8 cellular contexts compared by ENCODE assay signal in genomic region chr6:26216015-26216885, GRCh38.
DNase-seq lines count a peak whose midpoint lies in the region; ATAC-seq and TF ChIP-seq lines count a peak whose summit lies in the region.

No MANE protein-coding gene starts in this region.

- no peaks in the 10 kb centered on the region for H3K79me2 ChIP-seq in fibroblast of lung (ENCODE audit: control insufficient read depth, insufficient read depth, low read length)

- H3K36me3 ChIP-seq in fibroblast of lung (ENCODE audit: control insufficient read depth, insufficient read depth, low read length) (no peaks in the 10 kb centered on the region), testis (ENCODE audit: low read depth, missing control alignments) (no peaks in the 10 kb centered on the region)

- H3K9me3 ChIP-seq in fibroblast of lung (ENCODE audit: control insufficient read depth, insufficient read depth, low read depth, low read length) (no peaks in the 10 kb centered on the region), testis (no peaks in the 10 kb centered on the region)

- H3K27ac Mint-ChIP-seq in activated T-cell treated with anti-CD3 and anti-CD28 coated beads, Interleukin-2, amount 50 U/mL, for 72 hours, result no peak overlapping the region

- no peaks in the 10 kb centered on the region for H3K27me3 ChIP-seq in fibroblast of lung (ENCODE audit: control insufficient read depth, insufficient read depth, low read length)
- H3K27me3 ChIP-seq in testis, result no peaks in the 10 kb centered on the region

- peaks cover 0 to 1% of the 10 kb centered on the region in 2 donors for H3K36me3 Mint-ChIP-seq in activated T-cell treated with anti-CD3 and anti-CD28 coated beads, Interleukin-2, amount 50 U/mL, for 72 hours (ENCODE audit: insufficient read depth in 2 of 2)

- peak; percentile 88 for TF ChIP-seq POLR2A in testis (IDR thresholded peaks at IDR 0.05)

- peak; percentile 100 for DNase-seq in DMS114 treated with DMSO at 0.1 percent for 48 hours (lab: John Stamatoyannopoulos, UW; ENCODE audit: unreplicated experiment)
- DNase-seq in HUDEP-2 (lab: John Stamatoyannopoulos, UW; ENCODE audit: unreplicated experiment in 76 of 76), result peak in 71 of 76 experiments; percentile 82 to 100 (median 94)
- DNase-seq in OCI-M2 (lab: John Stamatoyannopoulos, UW; ENCODE audit: unreplicated experiment), result peak; percentile 98
- peak; percentile 90 to 91 for DNase-seq in activated T-cell treated with anti-CD3 and anti-CD28 coated beads, Interleukin-2, amount 50 U/mL, for 72 hours
- DNase-seq in fibroblast of lung (ENCODE audit: low read depth in 2 of 2), result peak; percentile 98 to 100
- peak; percentile 64 for DNase-seq in myocyte (ENCODE audit: low read depth)
- DNase-seq in testis, result peak; percentile 89

- H3K4me1 Mint-ChIP-seq in activated T-cell treated with anti-CD3 and anti-CD28 coated beads, Interleukin-2, amount 50 U/mL, for 72 hours (ENCODE audit: low read depth), result peaks cover 15% of the 10 kb centered on the region

- no peak overlapping the region for H3K4me3 Mint-ChIP-seq in activated T-cell treated with anti-CD3 and anti-CD28 coated beads, Interleukin-2, amount 50 U/mL, for 72 hours

- H3K27ac ChIP-seq in fibroblast of lung (ENCODE audit: insufficient read depth, low read length) (peak overlapping the region; percentile 87), testis (peak overlapping the region; percentile 83 to 93)

- intact Hi-C loops in testis (cut with DNase I; ENCODE audit: low total_unique reads), result no loop called here

- peak overlapping the region; percentile 43 to 86 (median 68) for H3K4me3 ChIP-seq in fibroblast of lung (replicated peaks in 1 of 4; ENCODE audit: control extremely low read depth in 1 of 4, insufficient read depth in 1 of 4, low read depth in 3 of 4, low read length in 4 of 4)
- peak overlapping the region; percentile 50 to 57 for H3K4me3 ChIP-seq in testis

- H3K4me1 ChIP-seq in fibroblast of lung (ENCODE audit: control insufficient read depth, extremely low read depth, insufficient read depth, low read length) (peaks cover 2% of the 10 kb centered on the region), testis (peaks cover 6% of the 10 kb centered on the region)

- WGBS in testis, 2 donors, result 1 to 2% methylated on average over 41 of the region's 41 CpGs

- H3K9me3 Mint-ChIP-seq in activated T-cell treated with anti-CD3 and anti-CD28 coated beads, Interleukin-2, amount 50 U/mL, for 72 hours, result no peaks in the 10 kb centered on the region

- H3K4me2 ChIP-seq in fibroblast of lung (ENCODE audit: extremely low read depth, insufficient read depth, low read length), result peak overlapping the region; percentile 94

- H3K9ac ChIP-seq in fibroblast of lung (ENCODE audit: insufficient read depth, low read length), result peak overlapping the region; percentile 39

- H2AFZ ChIP-seq in fibroblast of lung (ENCODE audit: low read length), result peak overlapping the region; percentile 20

- no peaks in the 10 kb centered on the region for H4K20me1 ChIP-seq in fibroblast of lung (ENCODE audit: control insufficient read depth, extremely low read depth, insufficient read depth, low read length)

- no peak for TF ChIP-seq CTCF in fibroblast of lung (conservative IDR thresholded peaks at IDR 0.05 in 1 of 2, IDR thresholded peaks at IDR 0.05 in 1 of 2; ENCODE audit: low read depth in 1 of 2, low read length in 2 of 2)
- no peak for TF ChIP-seq CTCF in testis (IDR thresholded peaks at IDR 0.05)

- ATAC-seq in GM21423 (IDR thresholded peaks at IDR 0.05; ENCODE audit: unreplicated experiment), result peak; percentile 73
- ATAC-seq in activated T-cell treated with anti-CD3 and anti-CD28 coated beads, Interleukin-2, amount 50 U/mL, for 72 hours (replicated peaks in 1 of 2), result peak; percentile 67 to 70

- H3K27me3 Mint-ChIP-seq in activated T-cell treated with anti-CD3 and anti-CD28 coated beads, Interleukin-2, amount 50 U/mL, for 72 hours (ENCODE audit: low read depth), result no peaks in the 10 kb centered on the region

Comparison
In these comparisons a context has a peak if more than half of its experiments do, and no peak if none do; other contexts are left out.
1. Peak in every context shown above with its lines: DNase-seq, ATAC-seq, H3K4me3 ChIP-seq and H3K27ac ChIP-seq.